ENCODE assay signal across 36 cellular contexts in genomic region chr1:193868425-193868824, GRCh38.
"Had no signal": no experiment of that assay in that cellular context is flagged by ENCODE, and none has a peak within 500 bp of the region (broad histone marks: within the 10 kb centered on the region; RNA-seq: fewer than 3 reads in every experiment).

No MANE protein-coding gene starts in this region.

- H3K9me3 Mint-ChIP-seq: central memory CD8-positive, alpha-beta T cell had no signal

- H3K4me1 Mint-ChIP-seq: activated B cell treated with CpG ODN at 0.5 μM for 24 hours; activated CD4-positive, alpha-beta T cell treated with anti-CD3 and anti-CD28 coated beads, Interleukin-2, amount 10 ng/mL, durations not matched to agents 24 days and 14 days; activated naive CD8-positive, alpha-beta T cell treated with anti-CD3 and anti-CD28 coated beads for 36 hours; central memory CD8-positive, alpha-beta T cell had no signal

- H3K27me3 ChIP-seq: adrenal gland, body of pancreas, brain microvascular endothelial cell, breast epithelium, cardiac muscle cell had no signal

- H3K27me3 Mint-ChIP-seq: activated B cell treated with CpG ODN at 0.5 μM for 24 hours; activated CD4-positive, alpha-beta memory T cell treated with anti-CD3 and anti-CD28 coated beads for 36 hours; activated CD4-positive, alpha-beta T cell treated with anti-CD3 and anti-CD28 coated beads, Interleukin-2, amount 10 ng/mL, durations not matched to agents 24 days and 14 days; activated CD8-positive, alpha-beta T cell treated with anti-CD3 and anti-CD28 coated beads for 36 hours; activated naive CD8-positive, alpha-beta T cell treated with anti-CD3 and anti-CD28 coated beads for 36 hours; activated T-cell treated with anti-CD3 and anti-CD28 coated beads, Interleukin-2, amount 50 U/mL, for 24 hours had no signal

- H3K27ac Mint-ChIP-seq: activated B cell treated with CpG ODN at 0.5 μM for 24 hours; activated CD4-positive, alpha-beta memory T cell treated with anti-CD3 and anti-CD28 coated beads for 36 hours; activated CD4-positive, alpha-beta T cell treated with anti-CD3 and anti-CD28 coated beads, Interleukin-2, amount 10 ng/mL, durations not matched to agents 24 days and 14 days; activated CD8-positive, alpha-beta T cell treated with anti-CD3 and anti-CD28 coated beads for 36 hours; activated naive CD4-positive, alpha-beta T cell treated with anti-CD3 and anti-CD28 coated beads for 36 hours; activated naive CD4-positive, alpha-beta T cell treated with anti-CD3 and anti-CD28 coated beads, Interleukin-2, amount 50 U/mL, for 72 hours; activated naive CD8-positive, alpha-beta T cell treated with anti-CD3 and anti-CD28 coated beads for 36 hours; activated T-cell treated with anti-CD3 and anti-CD28 coated beads, Interleukin-2, amount 50 U/mL, for 24 hours; T-helper 1 cell treated with Interleukin-12 subunit alpha and Interleukin-12 subunit beta and Interleukin-4 antibody, amounts not matched to agents 30 μg/mL and 1 μg/mL, for 36 hours; T-helper 2 cell treated with Interferon-gamma antibody and Interleukin-4, amounts not matched to agents 5 μg/mL and 100 μg/mL, for 36 hours had no signal

- H3K9me3 ChIP-seq: adrenal gland, body of pancreas, breast epithelium had no signal

- DNase-seq: activated B cell treated with CpG ODN at 0.5 μM for 24 hours; activated CD4-positive, alpha-beta memory T cell treated with anti-CD3 and anti-CD28 coated beads for 36 hours; activated CD4-positive, alpha-beta T cell treated with anti-CD3 and anti-CD28 coated beads for 4 hours; activated CD4-positive, alpha-beta T cell treated with anti-CD3 and anti-CD28 coated beads, Interleukin-2, amount 10 ng/mL, durations not matched to agents 24 days and 14 days; activated CD4-positive, alpha-beta T cell treated with anti-CD3 and anti-CD28 coated beads, Interleukin-2, amount 50 U/mL, for 1 hour; activated CD4-positive, alpha-beta T cell treated with anti-CD3 and anti-CD28 coated beads, Interleukin-2, amount 50 U/mL, for 4 hours; activated CD4-positive, CD25-positive, alpha-beta regulatory T cell treated with anti-CD3 and anti-CD28 coated beads, Interleukin-2, amount 50 U/mL, for 72 hours; activated CD8-positive, alpha-beta memory T cell treated with anti-CD3 and anti-CD28 coated beads, Interleukin-2, amount 50 U/mL, for 48 hours; activated CD8-positive, alpha-beta T cell treated with anti-CD3 and anti-CD28 coated beads for 36 hours; activated effector memory CD4-positive, alpha-beta T cell treated with anti-CD3 and anti-CD28 coated beads, Interleukin-2, amount 50 U/mL, for 16 hours; activated gamma-delta T cell treated with Interleukin-2 at 50 U/mL for 16 hours; activated naive CD4-positive, alpha-beta T cell; activated naive CD4-positive, alpha-beta T cell treated with anti-CD3 and anti-CD28 coated beads for 36 hours; activated naive CD4-positive, alpha-beta T cell treated with anti-CD3 and anti-CD28 coated beads, Interleukin-2, amount 50 U/mL, for 16 hours; activated naive CD8-positive, alpha-beta T cell treated with anti-CD3 and anti-CD28 coated beads for 36 hours; activated T-cell treated with anti-CD3 and anti-CD28 coated beads, Interleukin-2, amount 50 U/mL, for 24 hours; activated T-cell treated with anti-CD3 and anti-CD28 coated beads, Interleukin-2, amount 50 U/mL, for 48 hours; adrenal gland; amniotic stem cell; aorta; body of pancreas; brain microvascular endothelial cell; caudate nucleus; cerebellar nuclear complex; T-helper 1 cell; T-helper 2 cell; T-helper 9 cell had no signal

- ATAC-seq: activated CD8-positive, alpha-beta T cell treated with anti-CD3 and anti-CD28 coated beads for 36 hours; activated naive CD4-positive, alpha-beta T cell treated with anti-CD3 and anti-CD28 coated beads, Interleukin-2, amount 50 U/mL, for 72 hours; body of pancreas had no signal

- H3K4me1 ChIP-seq: adrenal gland, body of pancreas, breast epithelium had no signal

- FAIRE-seq: astrocyte, TTC549 had no signal

- H3K36me3 ChIP-seq: adrenal gland, brain microvascular endothelial cell, breast epithelium, cardiac muscle cell had no signal

- H3K27ac ChIP-seq: adrenal gland, body of pancreas, brain microvascular endothelial cell, breast epithelium, cardiac muscle cell, VCaP had no signal

- H3K4me3 ChIP-seq: adrenal gland, body of pancreas, breast epithelium, cardiac muscle cell had no signal

- H3K4me3 Mint-ChIP-seq: activated B cell treated with CpG ODN at 0.5 μM for 24 hours; activated CD4-positive, alpha-beta memory T cell treated with anti-CD3 and anti-CD28 coated beads for 36 hours; activated CD4-positive, alpha-beta T cell treated with anti-CD3 and anti-CD28 coated beads, Interleukin-2, amount 10 ng/mL, durations not matched to agents 24 days and 14 days; activated CD8-positive, alpha-beta T cell treated with anti-CD3 and anti-CD28 coated beads for 36 hours; activated naive CD4-positive, alpha-beta T cell treated with anti-CD3 and anti-CD28 coated beads for 36 hours; activated naive CD8-positive, alpha-beta T cell treated with anti-CD3 and anti-CD28 coated beads for 36 hours; activated T-cell treated with anti-CD3 and anti-CD28 coated beads, Interleukin-2, amount 50 U/mL, for 24 hours; central memory CD8-positive, alpha-beta T cell; T-helper 1 cell treated with Interleukin-12 subunit alpha and Interleukin-12 subunit beta and Interleukin-4 antibody, amounts not matched to agents 30 μg/mL and 1 μg/mL, for 36 hours; T-helper 2 cell treated with Interferon-gamma antibody and Interleukin-4, amounts not matched to agents 5 μg/mL and 100 μg/mL, for 36 hours had no signal
